Comparison of ENCODE assay signal across 30 cellular contexts in genomic region chr13:67064920-67065319, GRCh38.
"Had no signal": no experiment of that assay in that cellular context is flagged by ENCODE, and none has a peak within 500 bp of the region (broad histone marks: within the 10 kb centered on the region; RNA-seq: fewer than 3 reads in every experiment).

No MANE protein-coding gene starts in this region.

- H3K4me3 ChIP-seq: esophagus squamous epithelium, gastroesophageal sphincter, heart right ventricle, hepatocyte had no signal

- H3K79me2 ChIP-seq: hepatocyte had no signal

- H3K36me3 Mint-ChIP-seq: activated naive CD8-positive, alpha-beta T cell had no signal

- H3K4me2 ChIP-seq: hepatocyte had no signal

- H2AFZ ChIP-seq: hepatocyte had no signal

- H3K4me1 Mint-ChIP-seq: activated T-helper 17 cell treated with anti-CD3 and anti-CD28 coated beads, Interleukin-2, amount 50 U/mL, for 72 hours; central memory CD8-positive, alpha-beta T cell had no signal

- H3K27me3 ChIP-seq: brain microvascular endothelial cell, esophagus squamous epithelium, gastroesophageal sphincter, heart right ventricle, hepatocyte had no signal

- H3K27me3 Mint-ChIP-seq: activated B cell treated with CpG ODN at 0.5 μM for 24 hours; activated CD8-positive, alpha-beta T cell treated with anti-CD3 and anti-CD28 coated beads for 36 hours; activated naive CD8-positive, alpha-beta T cell; activated T-helper 17 cell treated with anti-CD3 and anti-CD28 coated beads, Interleukin-2, amount 50 U/mL, for 72 hours; central memory CD8-positive, alpha-beta T cell had no signal

- DNase-seq: activated B cell treated with CpG ODN at 0.5 μM for 24 hours; activated CD4-positive, alpha-beta T cell treated with anti-CD3 and anti-CD28 coated beads for 48 hours; activated CD4-positive, alpha-beta T cell treated with anti-CD3 and anti-CD28 coated beads, Interleukin-2, amount 50 U/mL, for 1 hour; activated CD4-positive, alpha-beta T cell treated with anti-CD3 and anti-CD28 coated beads, Interleukin-2, amount 50 U/mL, for 48 hours; activated CD8-positive, alpha-beta memory T cell treated with anti-CD3 and anti-CD28 coated beads for 24 hours; activated CD8-positive, alpha-beta T cell treated with anti-CD3 and anti-CD28 coated beads for 36 hours; activated effector memory CD4-positive, alpha-beta T cell treated with Interleukin-2 at 50 U/mL for 16 hours; activated gamma-delta T cell treated with Interleukin-2 at 50 U/mL for 16 hours; activated naive CD4-positive, alpha-beta T cell treated with anti-CD3 and anti-CD28 coated beads, Interleukin-2, amount 50 U/mL, for 16 hours; activated naive CD4-positive, alpha-beta T cell treated with Interleukin-2 at 50 U/mL for 16 hours; activated T-cell treated with anti-CD3 and anti-CD28 coated beads, Interleukin-2, amount 50 U/mL, for 4 hours; amniotic stem cell; anterior cingulate cortex; brain microvascular endothelial cell; cortex of kidney; dermis blood vessel endothelial cell; effector CD8-positive, alpha-beta T cell; esophagus squamous epithelium; foreskin melanocyte; heart right ventricle; T1000; WERI-Rb-1 had no signal

- H3K27ac ChIP-seq: brain microvascular endothelial cell, epithelial cell of prostate, esophagus squamous epithelium, gastroesophageal sphincter, heart right ventricle, hepatocyte, WERI-Rb-1 had no signal

- H3K4me3 Mint-ChIP-seq: activated B cell treated with CpG ODN at 0.5 μM for 24 hours; activated CD8-positive, alpha-beta T cell treated with anti-CD3 and anti-CD28 coated beads for 36 hours; activated naive CD8-positive, alpha-beta T cell; activated T-cell treated with anti-CD3 and anti-CD28 coated beads, Interleukin-2, amount 50 U/mL, for 4 hours; activated T-helper 17 cell treated with anti-CD3 and anti-CD28 coated beads, Interleukin-2, amount 50 U/mL, for 72 hours; central memory CD8-positive, alpha-beta T cell; T-helper 2 cell treated with Interferon-gamma antibody and Interleukin-4, amounts not matched to agents 5 μg/mL and 100 μg/mL, for 36 hours had no signal

- H3K9me3 ChIP-seq: esophagus squamous epithelium, gastroesophageal sphincter, heart right ventricle had no signal

- H3K9me3 Mint-ChIP-seq: activated B cell treated with CpG ODN at 0.5 μM for 24 hours; activated CD8-positive, alpha-beta T cell treated with anti-CD3 and anti-CD28 coated beads for 36 hours; activated T-cell treated with anti-CD3 and anti-CD28 coated beads, Interleukin-2, amount 50 U/mL, for 4 hours; activated T-helper 17 cell treated with anti-CD3 and anti-CD28 coated beads, Interleukin-2, amount 50 U/mL, for 72 hours; T-helper 2 cell treated with Interferon-gamma antibody and Interleukin-4, amounts not matched to agents 5 μg/mL and 100 μg/mL, for 36 hours had no signal

- H3K27ac Mint-ChIP-seq: activated B cell treated with CpG ODN at 0.5 μM for 24 hours; activated CD8-positive, alpha-beta T cell treated with anti-CD3 and anti-CD28 coated beads for 36 hours; activated naive CD8-positive, alpha-beta T cell; activated T-helper 17 cell treated with anti-CD3 and anti-CD28 coated beads, Interleukin-2, amount 50 U/mL, for 72 hours; T-helper 2 cell treated with Interferon-gamma antibody and Interleukin-4, amounts not matched to agents 5 μg/mL and 100 μg/mL, for 36 hours had no signal

- ATAC-seq: activated CD4-positive, CD25-positive, alpha-beta regulatory T cell treated with anti-CD3 and anti-CD28 coated beads, Interleukin-2, amount 50 U/mL, for 24 hours; activated CD8-positive, alpha-beta T cell treated with anti-CD3 and anti-CD28 coated beads for 36 hours; activated T-cell treated with anti-CD3 and anti-CD28 coated beads, Interleukin-2, amount 50 U/mL, for 4 hours; activated T-helper 17 cell treated with anti-CD3 and anti-CD28 coated beads, Interleukin-2, amount 50 U/mL, for 72 hours; gastroesophageal sphincter; heart right ventricle had no signal

- H3K36me3 ChIP-seq: brain microvascular endothelial cell, esophagus squamous epithelium, gastroesophageal sphincter, heart right ventricle, WERI-Rb-1 had no signal
